Comparison of ENCODE assay signal across 1 cellular context in genomic region chr16:46702030-46702429, GRCh38.
TF ChIP-seq lines count a peak whose summit lies in the region.

No MANE protein-coding gene starts in this region.

TF ChIP-seq in GM12878, 131 proteins besides CTCF, POLR2A, EP300 and RAD21:
- peak; percentile 53 for TF ChIP-seq JUNB (IDR thresholded peaks at IDR 0.05)
- TF ChIP-seq SKIL (IDR thresholded peaks at IDR 0.05; ENCODE audit: low read depth, poor library complexity, severe bottlenecking): no peak
- TF ChIP-seq CHD1 (IDR thresholded peaks at IDR 0.05; ENCODE audit: low read depth, low read length): no peak
- no peak for TF ChIP-seq ZNF207 (IDR thresholded peaks at IDR 0.05; ENCODE audit: borderline replicate concordance)
